Comparison of ENCODE assay signal across 37 cellular contexts in genomic region chr18:36201765-36202164, GRCh38. TPM values are rescaled to one million over a fixed set of nuclear protein-coding genes. Genes with fewer than 3 reads are reported as not detected.
"Had no signal": no experiment of that assay in that cellular context is flagged by ENCODE, and none has a peak within 500 bp of the region (broad histone marks: within the 10 kb centered on the region; RNA-seq: fewer than 3 reads in every experiment).

No MANE protein-coding gene starts in this region.

- H3K4me1 ChIP-seq: adrenal gland, ascending aorta, body of pancreas, breast epithelium had no signal

- H3K27me3 ChIP-seq: adrenal gland, ascending aorta, body of pancreas, brain microvascular endothelial cell, breast epithelium, cardiac muscle cell had no signal

- ATAC-seq: activated naive CD4-positive, alpha-beta T cell treated with anti-CD3 and anti-CD28 coated beads, Interleukin-2, amount 50 U/mL, for 72 hours; activated naive CD8-positive, alpha-beta T cell treated with anti-CD3 and anti-CD28 coated beads, Interleukin-2, amount 50 U/mL, for 24 hours; activated T-cell treated with anti-CD3 and anti-CD28 coated beads, Interleukin-2, amount 50 U/mL, for 4 hours; activated T-cell treated with anti-CD3 and anti-CD28 coated beads, Interleukin-2, amount 50 U/mL, for 72 hours; activated T-helper 17 cell treated with anti-CD3 and anti-CD28 coated beads, Interleukin-2, amount 50 U/mL, for 72 hours; body of pancreas had no signal

- H3K27ac ChIP-seq: adrenal gland, ascending aorta, body of pancreas, brain microvascular endothelial cell, breast epithelium, cardiac muscle cell had no signal

- DNase-seq: activated gamma-delta T cell; activated gamma-delta T cell treated with Interleukin-2 at 50 U/mL for 16 hours; activated naive CD4-positive, alpha-beta T cell; activated naive CD4-positive, alpha-beta T cell treated with anti-CD3 and anti-CD28 coated beads for 36 hours; activated naive CD4-positive, alpha-beta T cell treated with anti-CD3 and anti-CD28 coated beads, Interleukin-2, amount 10 ng/mL, durations not matched to agents 7 days and 5 days; activated naive CD4-positive, alpha-beta T cell treated with anti-CD3 and anti-CD28 coated beads, Interleukin-2, amount 50 U/mL, for 16 hours; activated naive CD4-positive, alpha-beta T cell treated with Interleukin-2 at 50 U/mL for 16 hours; activated naive CD8-positive, alpha-beta T cell treated with anti-CD3 and anti-CD28 coated beads for 36 hours; activated naive CD8-positive, alpha-beta T cell treated with anti-CD3 and anti-CD28 coated beads, Interleukin-2, amount 10 ng/mL, durations not matched to agents 7 days and 5 days; activated naive CD8-positive, alpha-beta T cell treated with anti-CD3 and anti-CD28 coated beads, Interleukin-2, amount 50 U/mL, for 24 hours; activated T-cell treated with anti-CD3 and anti-CD28 coated beads for 4 hours; activated T-cell treated with anti-CD3 and anti-CD28 coated beads, Interleukin-2, amount 50 U/mL, for 1 hour; activated T-cell treated with anti-CD3 and anti-CD28 coated beads, Interleukin-2, amount 50 U/mL, for 24 hours; activated T-cell treated with anti-CD3 and anti-CD28 coated beads, Interleukin-2, amount 50 U/mL, for 4 hours; activated T-cell treated with anti-CD3 and anti-CD28 coated beads, Interleukin-2, amount 50 U/mL, for 48 hours; activated T-cell treated with anti-CD3 and anti-CD28 coated beads, Interleukin-2, amount 50 U/mL, for 72 hours; adrenal gland; amniotic stem cell; amygdala; anterior cingulate cortex; aorta; body of pancreas; brain microvascular endothelial cell; caudate nucleus; central memory CD4-positive, alpha-beta T cell; cerebellar nuclear complex had no signal

- H3K4me3 Mint-ChIP-seq: activated naive CD4-positive, alpha-beta T cell treated with anti-CD3 and anti-CD28 coated beads for 36 hours; activated naive CD4-positive, alpha-beta T cell treated with anti-CD3 and anti-CD28 coated beads, Interleukin-2, amount 10 ng/mL, durations not matched to agents 7 days and 5 days; activated naive CD4-positive, alpha-beta T cell treated with anti-CD3 and anti-CD28 coated beads, Interleukin-2, amount 50 U/mL, for 24 hours; activated naive CD8-positive, alpha-beta T cell; activated naive CD8-positive, alpha-beta T cell treated with anti-CD3 and anti-CD28 coated beads for 36 hours; activated naive CD8-positive, alpha-beta T cell treated with anti-CD3 and anti-CD28 coated beads, Interleukin-2, amount 10 ng/mL, durations not matched to agents 7 days and 5 days; activated naive CD8-positive, alpha-beta T cell treated with anti-CD3 and anti-CD28 coated beads, Interleukin-2, amount 50 U/mL, for 24 hours; activated T-cell treated with anti-CD3 and anti-CD28 coated beads, Interleukin-2, amount 50 U/mL, for 24 hours; activated T-cell treated with anti-CD3 and anti-CD28 coated beads, Interleukin-2, amount 50 U/mL, for 4 hours; activated T-cell treated with anti-CD3 and anti-CD28 coated beads, Interleukin-2, amount 50 U/mL, for 72 hours; activated T-helper 1 cell treated with anti-CD3 and anti-CD28 coated beads, Interleukin-12 subunit alpha, Interleukin-12 subunit beta, Interleukin-2, Interleukin-4 antibody, amounts not matched to agents 30 ng/mL and 10 ng/mL and 1 ng/mL, durations not matched to agents 14 hours and 24 hours and 36 hours; activated T-helper 17 cell treated with anti-CD3 and anti-CD28 coated beads, Interleukin-2, amount 50 U/mL, for 72 hours; brain; central memory CD8-positive, alpha-beta T cell had no signal

- H3K27ac Mint-ChIP-seq: activated naive CD4-positive, alpha-beta T cell treated with anti-CD3 and anti-CD28 coated beads for 36 hours; activated naive CD4-positive, alpha-beta T cell treated with anti-CD3 and anti-CD28 coated beads, Interleukin-2, amount 10 ng/mL, durations not matched to agents 7 days and 5 days; activated naive CD4-positive, alpha-beta T cell treated with anti-CD3 and anti-CD28 coated beads, Interleukin-2, amount 50 U/mL, for 24 hours; activated naive CD4-positive, alpha-beta T cell treated with anti-CD3 and anti-CD28 coated beads, Interleukin-2, amount 50 U/mL, for 72 hours; activated naive CD8-positive, alpha-beta T cell; activated naive CD8-positive, alpha-beta T cell treated with anti-CD3 and anti-CD28 coated beads for 36 hours; activated naive CD8-positive, alpha-beta T cell treated with anti-CD3 and anti-CD28 coated beads, Interleukin-2, amount 10 ng/mL, durations not matched to agents 7 days and 5 days; activated naive CD8-positive, alpha-beta T cell treated with anti-CD3 and anti-CD28 coated beads, Interleukin-2, amount 50 U/mL, for 24 hours; activated T-cell treated with anti-CD3 and anti-CD28 coated beads, Interleukin-2, amount 50 U/mL, for 24 hours; activated T-cell treated with anti-CD3 and anti-CD28 coated beads, Interleukin-2, amount 50 U/mL, for 72 hours; activated T-helper 1 cell treated with anti-CD3 and anti-CD28 coated beads, Interleukin-12 subunit alpha, Interleukin-12 subunit beta, Interleukin-2, Interleukin-4 antibody, amounts not matched to agents 30 ng/mL and 10 ng/mL and 1 ng/mL, durations not matched to agents 14 hours and 24 hours and 36 hours; activated T-helper 17 cell treated with anti-CD3 and anti-CD28 coated beads, Interleukin-2, amount 50 U/mL, for 72 hours; activated T-helper 2 cell treated with anti-CD3 and anti-CD28 coated beads, Interferon-gamma antibody, Interleukin-2, Interleukin-4, amounts not matched to agents 10 μg/mL and 5 μg/mL and 100 μg/mL, durations not matched to agents 14 hours and 24 hours and 36 hours; brain had no signal

- H3K4me1 Mint-ChIP-seq: activated naive CD4-positive, alpha-beta T cell treated with anti-CD3 and anti-CD28 coated beads, Interleukin-2, amount 10 ng/mL, durations not matched to agents 7 days and 5 days; activated naive CD4-positive, alpha-beta T cell treated with anti-CD3 and anti-CD28 coated beads, Interleukin-2, amount 50 U/mL, for 24 hours; activated naive CD8-positive, alpha-beta T cell treated with anti-CD3 and anti-CD28 coated beads for 36 hours; activated naive CD8-positive, alpha-beta T cell treated with anti-CD3 and anti-CD28 coated beads, Interleukin-2, amount 10 ng/mL, durations not matched to agents 7 days and 5 days; activated naive CD8-positive, alpha-beta T cell treated with anti-CD3 and anti-CD28 coated beads, Interleukin-2, amount 50 U/mL, for 24 hours; activated T-helper 17 cell treated with anti-CD3 and anti-CD28 coated beads, Interleukin-2, amount 50 U/mL, for 72 hours; central memory CD8-positive, alpha-beta T cell had no signal

- H3K36me3 ChIP-seq: adrenal gland, ascending aorta, brain microvascular endothelial cell, breast epithelium, cardiac muscle cell had no signal

- H3K36me3 Mint-ChIP-seq: activated naive CD4-positive, alpha-beta T cell treated with anti-CD3 and anti-CD28 coated beads, Interleukin-2, amount 10 ng/mL, durations not matched to agents 7 days and 5 days; activated naive CD4-positive, alpha-beta T cell treated with anti-CD3 and anti-CD28 coated beads, Interleukin-2, amount 50 U/mL, for 24 hours; activated naive CD4-positive, alpha-beta T cell treated with anti-CD3 and anti-CD28 coated beads, Interleukin-2, amount 50 U/mL, for 72 hours; activated naive CD8-positive, alpha-beta T cell; activated naive CD8-positive, alpha-beta T cell treated with anti-CD3 and anti-CD28 coated beads for 36 hours; activated naive CD8-positive, alpha-beta T cell treated with anti-CD3 and anti-CD28 coated beads, Interleukin-2, amount 10 ng/mL, durations not matched to agents 7 days and 5 days; brain had no signal

- H3K27me3 Mint-ChIP-seq: activated naive CD4-positive, alpha-beta T cell treated with anti-CD3 and anti-CD28 coated beads, Interleukin-2, amount 50 U/mL, for 24 hours; activated naive CD8-positive, alpha-beta T cell treated with anti-CD3 and anti-CD28 coated beads, Interleukin-2, amount 10 ng/mL, durations not matched to agents 7 days and 5 days; activated naive CD8-positive, alpha-beta T cell treated with anti-CD3 and anti-CD28 coated beads, Interleukin-2, amount 50 U/mL, for 24 hours; activated T-helper 17 cell treated with anti-CD3 and anti-CD28 coated beads, Interleukin-2, amount 50 U/mL, for 72 hours; brain had no signal

- H3K9me3 ChIP-seq: adrenal gland, ascending aorta, body of pancreas, breast epithelium had no signal

- H3K4me3 ChIP-seq: adrenal gland, ascending aorta, body of pancreas, breast epithelium, cardiac muscle cell had no signal

- H3K9me3 Mint-ChIP-seq: activated naive CD4-positive, alpha-beta T cell treated with anti-CD3 and anti-CD28 coated beads for 36 hours; activated naive CD4-positive, alpha-beta T cell treated with anti-CD3 and anti-CD28 coated beads, Interleukin-2, amount 10 ng/mL, durations not matched to agents 7 days and 5 days; activated naive CD4-positive, alpha-beta T cell treated with anti-CD3 and anti-CD28 coated beads, Interleukin-2, amount 50 U/mL, for 24 hours; activated naive CD4-positive, alpha-beta T cell treated with anti-CD3 and anti-CD28 coated beads, Interleukin-2, amount 50 U/mL, for 72 hours; activated naive CD8-positive, alpha-beta T cell treated with anti-CD3 and anti-CD28 coated beads for 36 hours; activated naive CD8-positive, alpha-beta T cell treated with anti-CD3 and anti-CD28 coated beads, Interleukin-2, amount 10 ng/mL, durations not matched to agents 7 days and 5 days; activated naive CD8-positive, alpha-beta T cell treated with anti-CD3 and anti-CD28 coated beads, Interleukin-2, amount 50 U/mL, for 24 hours; activated T-cell treated with anti-CD3 and anti-CD28 coated beads, Interleukin-2, amount 50 U/mL, for 24 hours; activated T-cell treated with anti-CD3 and anti-CD28 coated beads, Interleukin-2, amount 50 U/mL, for 4 hours; activated T-cell treated with anti-CD3 and anti-CD28 coated beads, Interleukin-2, amount 50 U/mL, for 72 hours; activated T-helper 1 cell treated with anti-CD3 and anti-CD28 coated beads, Interleukin-12 subunit alpha, Interleukin-12 subunit beta, Interleukin-2, Interleukin-4 antibody, amounts not matched to agents 30 ng/mL and 10 ng/mL and 1 ng/mL, durations not matched to agents 14 hours and 24 hours and 36 hours; activated T-helper 17 cell treated with anti-CD3 and anti-CD28 coated beads, Interleukin-2, amount 50 U/mL, for 72 hours; activated T-helper 2 cell treated with anti-CD3 and anti-CD28 coated beads, Interferon-gamma antibody, Interleukin-2, Interleukin-4, amounts not matched to agents 10 μg/mL and 5 μg/mL and 100 μg/mL, durations not matched to agents 14 hours and 24 hours and 36 hours; central memory CD8-positive, alpha-beta T cell had no signal

RNA-seq across cellular contexts. Expression of gene MOCOS, which starts 14.5 kb away (rescaled TPM):
- total RNA-seq: activated naive CD4-positive, alpha-beta T cell treated with anti-CD3 and anti-CD28 coated beads for 36 hours had no signal
